In genomic region chr6:104940238-104940880, GRCh38 we compare ENCODE assay signal across 13 cellular contexts. TPM values are rescaled to one million over a fixed set of nuclear protein-coding genes. Genes with fewer than 3 reads are reported as not detected.
A peak's percentile ranks its signal among the peaks of the same experiment; 100 is the strongest.
DNase-seq lines count a peak whose midpoint lies in the region; ATAC-seq and TF ChIP-seq lines count a peak whose summit lies in the region.
"Had no signal": no experiment of that assay in that cellular context is flagged by ENCODE, and none has a peak within 500 bp of the region (broad histone marks: within the 10 kb centered on the region; RNA-seq: fewer than 3 reads in every experiment).

No MANE protein-coding gene starts in this region.

- no peaks in the 10 kb centered on the region for H4K20me1 ChIP-seq in smooth muscle cell (ENCODE audit: low read depth)

- no peaks in the 10 kb centered on the region for H3K9me3 Mint-ChIP-seq in activated CD8-positive, alpha-beta T cell treated with anti-CD3 and anti-CD28 coated beads for 36 hours
- H3K9me3 Mint-ChIP-seq in activated CD8-positive, alpha-beta T cell treated with anti-CD3 and anti-CD28 coated beads, Interleukin-2, amount 10 ng/mL, durations not matched to agents 7 days and 5 days (ENCODE audit: insufficient read depth) = no peaks in the 10 kb centered on the region

- no peak for DNase-seq in activated CD8-positive, alpha-beta T cell treated with anti-CD3 and anti-CD28 coated beads for 36 hours
- no peak for DNase-seq in activated CD8-positive, alpha-beta T cell treated with anti-CD3 and anti-CD28 coated beads, Interleukin-2, amount 10 ng/mL, durations not matched to agents 7 days and 5 days
- no peak for DNase-seq in choroid plexus epithelial cell (ENCODE audit: low read depth)
- peak; percentile 81 for DNase-seq in islet precursor cell
- no peak for DNase-seq in smooth muscle cell (lab: John Stamatoyannopoulos, UW; ENCODE audit: unreplicated experiment)
- DNase-seq in DMS53 (lab: John Stamatoyannopoulos, UW) = no peak
- DNase-seq: NCI-H2171, SJCRH30 had no signal

- H3K4me1 ChIP-seq in smooth muscle cell (ENCODE audit: low read depth) = peaks cover 25% of the 10 kb centered on the region
- H3K4me1 ChIP-seq: SJCRH30 had no signal

- WGBS in smooth muscle cell (ENCODE audit: low lambda C conversion rate) = 4% methylated on average over 51 of the region's 87 CpGs

- no peak for ATAC-seq in activated CD8-positive, alpha-beta T cell treated with anti-CD3 and anti-CD28 coated beads for 36 hours
- ATAC-seq in activated CD8-positive, alpha-beta T cell treated with anti-CD3 and anti-CD28 coated beads, Interleukin-2, amount 10 ng/mL, durations not matched to agents 7 days and 5 days = no peak
- ATAC-seq in HG03097 (IDR thresholded peaks at IDR 0.05; ENCODE audit: low FRiP score, unreplicated experiment) (no peak), GM18517 (IDR thresholded peaks at IDR 0.05; ENCODE audit: unreplicated experiment) (no peak)

- no peaks in the 10 kb centered on the region for H3F3A ChIP-seq in smooth muscle cell (ENCODE audit: low read depth)

- H2AFZ ChIP-seq in smooth muscle cell (ENCODE audit: low read depth) = peak overlapping the region; percentile 99

- TF ChIP-seq CTCF in activated CD8-positive, alpha-beta T cell treated with anti-CD3 and anti-CD28 coated beads for 36 hours (IDR thresholded peaks at IDR 0.05) = no peak
- TF ChIP-seq CTCF in choroid plexus epithelial cell (conservative IDR thresholded peaks at IDR 0.05; ENCODE audit: low read depth, low read length) (no peak), smooth muscle cell (IDR thresholded peaks at IDR 0.05; ENCODE audit: borderline replicate concordance, insufficient read depth, poor library complexity, severe bottlenecking) (no peak)

- peaks cover 44% of the 10 kb centered on the region for H3K27me3 Mint-ChIP-seq in activated CD8-positive, alpha-beta T cell treated with anti-CD3 and anti-CD28 coated beads for 36 hours
- peaks cover 32% of the 10 kb centered on the region for H3K27me3 Mint-ChIP-seq in activated CD8-positive, alpha-beta T cell treated with anti-CD3 and anti-CD28 coated beads, Interleukin-2, amount 10 ng/mL, durations not matched to agents 7 days and 5 days (ENCODE audit: low read depth)

- POLR2A ChIA-PET in activated CD8-positive, alpha-beta T cell treated with anti-CD3 and anti-CD28 coated beads for 36 hours (lab: Charles Lee) = no interaction called here
- POLR2A ChIA-PET in activated CD8-positive, alpha-beta T cell treated with anti-CD3 and anti-CD28 coated beads, Interleukin-2, amount 10 ng/mL, durations not matched to agents 7 days and 5 days (lab: Charles Lee) = no interaction called here

- H3K27ac ChIP-seq in smooth muscle cell (ENCODE audit: low read depth) = no peak overlapping the region
- H3K27ac ChIP-seq: HL-60, SJCRH30 had no signal

- H3K9me3 ChIP-seq in smooth muscle cell (replicated peaks; ENCODE audit: low read depth) = no peaks in the 10 kb centered on the region
- H3K9me3 ChIP-seq: SJCRH30 had no signal

- H3K36me3 ChIP-seq in smooth muscle cell (ENCODE audit: low read depth) = no peaks in the 10 kb centered on the region
- H3K36me3 ChIP-seq: SJCRH30 had no signal

- H3K4me3 Mint-ChIP-seq in activated CD8-positive, alpha-beta T cell treated with anti-CD3 and anti-CD28 coated beads for 36 hours = peak overlapping the region; percentile 32
- H3K4me3 Mint-ChIP-seq in activated CD8-positive, alpha-beta T cell treated with anti-CD3 and anti-CD28 coated beads, Interleukin-2, amount 10 ng/mL, durations not matched to agents 7 days and 5 days = no peak overlapping the region

- H3K36me3 Mint-ChIP-seq in activated CD8-positive, alpha-beta T cell treated with anti-CD3 and anti-CD28 coated beads for 36 hours (ENCODE audit: low read depth) = peaks cover 7% of the 10 kb centered on the region
- peaks cover 9% of the 10 kb centered on the region for H3K36me3 Mint-ChIP-seq in activated CD8-positive, alpha-beta T cell treated with anti-CD3 and anti-CD28 coated beads, Interleukin-2, amount 10 ng/mL, durations not matched to agents 7 days and 5 days (ENCODE audit: low read depth)

- intact Hi-C loops in activated CD8-positive, alpha-beta T cell treated with anti-CD3 and anti-CD28 coated beads for 36 hours (cut with micrococcal nuclease) = no loop called here

- H3K79me2 ChIP-seq in smooth muscle cell (ENCODE audit: low read depth) = peaks cover 5% of the 10 kb centered on the region

- H3K9ac ChIP-seq in smooth muscle cell (ENCODE audit: low read depth) = no peak overlapping the region

- CTCF ChIA-PET in activated CD8-positive, alpha-beta T cell treated with anti-CD3 and anti-CD28 coated beads for 36 hours (lab: Charles Lee) = interaction anchor here (1.4 kb wide), 1 partner anchor 258 kb away, joined by 3 read pairs; no protein-coding TSS in a partner anchor
- CTCF ChIA-PET in activated CD8-positive, alpha-beta T cell treated with anti-CD3 and anti-CD28 coated beads, Interleukin-2, amount 10 ng/mL, durations not matched to agents 7 days and 5 days (lab: Charles Lee) = interaction anchor here (1.0 kb wide), 1 partner anchor 148 kb away, joined by 4 read pairs; no protein-coding TSS in a partner anchor

- peak overlapping the region; percentile 84 for H3K4me2 ChIP-seq in smooth muscle cell

- no peaks in the 10 kb centered on the region for H3K27me3 ChIP-seq in smooth muscle cell (ENCODE audit: low read depth)
- H3K27me3 ChIP-seq: SJCRH30 had no signal

- H3K27ac Mint-ChIP-seq in activated CD8-positive, alpha-beta T cell treated with anti-CD3 and anti-CD28 coated beads for 36 hours = no peak overlapping the region
- no peak overlapping the region for H3K27ac Mint-ChIP-seq in activated CD8-positive, alpha-beta T cell treated with anti-CD3 and anti-CD28 coated beads, Interleukin-2, amount 10 ng/mL, durations not matched to agents 7 days and 5 days

- H3K4me3 ChIP-seq in choroid plexus epithelial cell (ENCODE audit: low read depth, low read length) = peak overlapping the region; percentile 45
- H3K4me3 ChIP-seq in smooth muscle cell = peak overlapping the region; percentile 58

- peaks cover 6% of the 10 kb centered on the region for H3K4me1 Mint-ChIP-seq in activated CD8-positive, alpha-beta T cell treated with anti-CD3 and anti-CD28 coated beads for 36 hours (ENCODE audit: low read depth)
- peaks cover 10% of the 10 kb centered on the region for H3K4me1 Mint-ChIP-seq in activated CD8-positive, alpha-beta T cell treated with anti-CD3 and anti-CD28 coated beads, Interleukin-2, amount 10 ng/mL, durations not matched to agents 7 days and 5 days (ENCODE audit: low read depth)

RNA-seq across cellular contexts. Expression of gene LIN28B, which starts 16.5 kb away (rescaled TPM):
- total RNA-seq in activated CD8-positive, alpha-beta T cell treated with anti-CD3 and anti-CD28 coated beads for 36 hours = not detected
- total RNA-seq in activated CD8-positive, alpha-beta T cell treated with anti-CD3 and anti-CD28 coated beads, Interleukin-2, amount 10 ng/mL, durations not matched to agents 7 days and 5 days = not detected
- 11.6 and 14.1 TPM in 2 replicates for total RNA-seq in smooth muscle cell
- 1.4 and 2.7 TPM in 2 replicates for polyA plus RNA-seq in smooth muscle cell
- total RNA-seq: epithelial cell of proximal tubule, myocyte had no signal

Comparison
In these comparisons a context has a peak if more than half of its experiments do, and no peak if none do; other contexts are left out.
1. RNA of gene LIN28B, which starts 16.5 kb away (total RNA-seq): 11.6 to 14.1 TPM in smooth muscle cell; not detected in activated CD8-positive, alpha-beta T cell treated with anti-CD3 and anti-CD28 coated beads for 36 hours and not detected in activated CD8-positive, alpha-beta T cell treated with anti-CD3 and anti-CD28 coated beads, Interleukin-2, amount 10 ng/mL, durations not matched to agents 7 days and 5 days; every median in the first group is over 10 times any median in the second.